ENCODE assay signal across 32 cellular contexts in genomic region chr15:78616506-78616905, GRCh38. TPM values are rescaled to one million over a fixed set of nuclear protein-coding genes. Genes with fewer than 3 reads are reported as not detected.
DNase-seq lines count a peak whose midpoint lies in the region; ATAC-seq and TF ChIP-seq lines count a peak whose summit lies in the region.
"Had no signal": no experiment of that assay in that cellular context is flagged by ENCODE, and none has a peak within 500 bp of the region (broad histone marks: within the 10 kb centered on the region; RNA-seq: fewer than 3 reads in every experiment).

No MANE protein-coding gene starts in this region.

- DNase-seq in activated CD8-positive, alpha-beta memory T cell treated with anti-CD3 and anti-CD28 coated beads for 24 hours = peak; percentile 35
- no peak for DNase-seq in activated CD8-positive, alpha-beta memory T cell treated with anti-CD3 and anti-CD28 coated beads, Interleukin-2, amount 50 U/mL, for 4 hours
- peak; percentile 23 for DNase-seq in activated CD8-positive, alpha-beta memory T cell treated with anti-CD3 and anti-CD28 coated beads, Interleukin-2, amount 10 ng/mL, durations not matched to agents 7 days and 5 days
- DNase-seq in posterior vena cava (ENCODE audit: low spot score) (peak; percentile 47), upper lobe of right lung (peak; percentile 56), NCI-H1048 (lab: John Stamatoyannopoulos, UW) (no peak), NCI-H2227 (lab: John Stamatoyannopoulos, UW; ENCODE audit: unreplicated experiment) (no peak)
- DNase-seq: 8988T; ACHN; BE2C; CD8-positive, alpha-beta memory T cell; DMS79 treated with DMSO at 0.1 percent for 48 hours; GF-D8; GM23248; HFFc6; Kasumi-1; NCI-H1105; NCI-H1436 treated with DMSO at 0.1 percent for 48 hours; NCI-H1930; NCI-H2107; NCI-H446 treated with DMSO at 0.1 percent for 48 hours; NCI-H526; SHP77 treated with DMSO at 0.1 percent for 48 hours had no signal

- H3K4me1 Mint-ChIP-seq in activated CD8-positive, alpha-beta memory T cell treated with anti-CD3 and anti-CD28 coated beads, Interleukin-2, amount 10 ng/mL, durations not matched to agents 7 days and 5 days = peaks cover 2% of the 10 kb centered on the region

- peaks cover 8% of the 10 kb centered on the region for H3K4me1 ChIP-seq in upper lobe of right lung

- ATAC-seq in activated CD8-positive, alpha-beta memory T cell treated with anti-CD3 and anti-CD28 coated beads, Interleukin-2, amount 10 ng/mL, durations not matched to agents 7 days and 5 days = no peak
- ATAC-seq in upper lobe of right lung = no peak
- ATAC-seq in GM18520 (IDR thresholded peaks at IDR 0.05; ENCODE audit: unreplicated experiment) = no peak
- ATAC-seq: K562, Panc1 had no signal

- H3K27ac Mint-ChIP-seq in activated CD8-positive, alpha-beta memory T cell treated with anti-CD3 and anti-CD28 coated beads, Interleukin-2, amount 10 ng/mL, durations not matched to agents 7 days and 5 days = no peak overlapping the region
- H3K27ac Mint-ChIP-seq: CD14-positive monocyte, HFFc6 had no signal

- CTCF ChIA-PET in activated CD8-positive, alpha-beta memory T cell treated with anti-CD3 and anti-CD28 coated beads, Interleukin-2, amount 10 ng/mL, durations not matched to agents 7 days and 5 days (lab: Charles Lee) = interaction anchor here (0.6 to 1.6 kb wide), 3 partner anchors 10 to 93 kb away, joined by 3 to 6 read pairs (median 5); no protein-coding TSS in a partner anchor

- H3K4me3 Mint-ChIP-seq in activated CD8-positive, alpha-beta memory T cell treated with anti-CD3 and anti-CD28 coated beads, Interleukin-2, amount 10 ng/mL, durations not matched to agents 7 days and 5 days = no peak overlapping the region
- H3K4me3 Mint-ChIP-seq: CD14-positive monocyte; CD8-positive, alpha-beta memory T cell; HFFc6 had no signal

- TF ChIP-seq CTCF in upper lobe of right lung (IDR thresholded peaks at IDR 0.05) = no peak

- H3K27ac ChIP-seq in upper lobe of right lung = no peak overlapping the region
- H3K27ac ChIP-seq: GM23248, RWPE1, SK-N-MC had no signal

- no peak overlapping the region for H3K4me3 ChIP-seq in upper lobe of right lung
- H3K4me3 ChIP-seq: GM23248, HAP-1, K562, SK-N-MC had no signal

- H3K27me3 Mint-ChIP-seq in activated CD8-positive, alpha-beta memory T cell treated with anti-CD3 and anti-CD28 coated beads, Interleukin-2, amount 10 ng/mL, durations not matched to agents 7 days and 5 days = peaks cover 37% of the 10 kb centered on the region

- H3K9me3 ChIP-seq in upper lobe of right lung = no peaks in the 10 kb centered on the region
- H3K9me3 ChIP-seq: BE2C, HAP-1 had no signal

- intact Hi-C loops in posterior vena cava (cut with DNase I) = loop anchor here (5.0 kb wide), 2 partner anchors 96 to 136 kb away; no protein-coding TSS in a partner anchor
- intact Hi-C loops in upper lobe of right lung (cut with DNase I) = no loop called here

- H3K9me3 Mint-ChIP-seq in activated CD8-positive, alpha-beta memory T cell treated with anti-CD3 and anti-CD28 coated beads, Interleukin-2, amount 10 ng/mL, durations not matched to agents 7 days and 5 days (ENCODE audit: low read depth) = no peaks in the 10 kb centered on the region
- H3K9me3 Mint-ChIP-seq: CD8-positive, alpha-beta memory T cell; HFFc6 had no signal

- no peaks in the 10 kb centered on the region for H3K36me3 Mint-ChIP-seq in activated CD8-positive, alpha-beta memory T cell treated with anti-CD3 and anti-CD28 coated beads, Interleukin-2, amount 10 ng/mL, durations not matched to agents 7 days and 5 days
- H3K36me3 Mint-ChIP-seq: CD8-positive, alpha-beta memory T cell had no signal

- H3K27me3 ChIP-seq in upper lobe of right lung = peaks cover 31% of the 10 kb centered on the region
- H3K27me3 ChIP-seq: BE2C had no signal

- no peaks in the 10 kb centered on the region for H3K36me3 ChIP-seq in upper lobe of right lung
- H3K36me3 ChIP-seq: HAP-1 had no signal

RNA-seq across cellular contexts. Expression of gene CHRNA3, which starts 4.3 kb away (rescaled TPM):
- total RNA-seq in activated CD8-positive, alpha-beta memory T cell treated with anti-CD3 and anti-CD28 coated beads, Interleukin-2, amount 10 ng/mL, durations not matched to agents 7 days and 5 days = not detected
- total RNA-seq in posterior vena cava = not detected
- total RNA-seq in upper lobe of right lung = not detected
- total RNA-seq: CD8-positive, alpha-beta memory T cell; GM23248; HFFc6; K562; M059J; OCI-LY7 had no signal

RNA-seq across cellular contexts. Expression of gene CHRNB4, which starts 24.5 kb away (rescaled TPM):
- not detected for total RNA-seq in activated CD8-positive, alpha-beta memory T cell treated with anti-CD3 and anti-CD28 coated beads, Interleukin-2, amount 10 ng/mL, durations not matched to agents 7 days and 5 days
- total RNA-seq in posterior vena cava (not detected), upper lobe of right lung (not detected)
- total RNA-seq: CD8-positive, alpha-beta memory T cell; GM23248; HFFc6; M059J; OCI-LY7 had no signal

RNA-seq across cellular contexts. Expression of gene CHRNA5, which starts 51.2 kb away (rescaled TPM):
- 1 to 10 TPM; 2.3 to 6.8 TPM for total RNA-seq in activated CD8-positive, alpha-beta memory T cell treated with anti-CD3 and anti-CD28 coated beads, Interleukin-2, amount 10 ng/mL, durations not matched to agents 7 days and 5 days
- total RNA-seq in posterior vena cava (1 to 10 TPM in 1 of 2 donors, under 1 TPM in 1; 0.74 to 3.1 TPM), upper lobe of right lung (1.2 TPM)

Comparison
In these comparisons a context has a peak if more than half of its experiments do, and no peak if none do; other contexts are left out.
1. DNase-seq: peak in activated CD8-positive, alpha-beta memory T cell treated with anti-CD3 and anti-CD28 coated beads for 24 hours (single experiment), activated CD8-positive, alpha-beta memory T cell treated with anti-CD3 and anti-CD28 coated beads, Interleukin-2, amount 10 ng/mL, durations not matched to agents 7 days and 5 days (single experiment), posterior vena cava (single experiment) and upper lobe of right lung (single experiment); none in activated CD8-positive, alpha-beta memory T cell treated with anti-CD3 and anti-CD28 coated beads, Interleukin-2, amount 50 U/mL, for 4 hours (single experiment), NCI-H1048 (single experiment) and NCI-H2227 (single experiment).